In the genomic region with DNA sequence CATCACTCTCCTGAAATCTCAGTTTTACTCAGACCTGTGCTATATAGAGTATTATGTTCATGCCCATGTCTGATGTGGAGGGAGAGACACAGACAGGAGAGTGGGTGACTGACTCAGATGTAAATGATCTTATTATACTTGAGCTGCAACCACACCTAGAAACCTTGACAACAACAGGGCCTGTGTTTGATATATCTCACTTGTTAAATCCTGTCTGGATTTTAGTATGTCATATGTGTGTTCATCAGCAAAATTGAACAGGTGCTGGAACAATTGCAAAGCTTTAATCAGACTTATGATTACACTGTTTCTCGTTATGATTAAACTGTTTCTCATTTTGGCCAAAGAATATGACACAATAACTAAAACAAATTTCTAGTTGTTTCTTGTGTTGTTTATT, we compare ENCODE assay signal across 1 cellular context.
TF ChIP-seq lines count a peak whose summit lies in the region.

No MANE protein-coding gene starts in this region.

TF ChIP-seq in HCT116, 20 proteins besides CTCF, POLR2A, EP300 and RAD21 (continued from another document):
- TF ChIP-seq, protein P1, sequence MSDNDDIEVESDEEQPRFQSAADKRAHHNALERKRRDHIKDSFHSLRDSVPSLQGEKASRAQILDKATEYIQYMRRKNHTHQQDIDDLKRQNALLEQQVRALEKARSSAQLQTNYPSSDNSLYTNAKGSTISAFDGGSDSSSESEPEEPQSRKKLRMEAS (IDR thresholded peaks at IDR 0.05), result 0 out of 2 replicates have a peak, but pooled peaks have one; percentile 27
- TF ChIP-seq SP1 (IDR thresholded peaks at IDR 0.05; ENCODE audit: low read depth) (peak; percentile 60; the same call in 1 of the 2 replicates), ZNF274 (IDR thresholded peaks at IDR 0.05; ENCODE audit: low read depth, low read length) (no peak), ELF1 (IDR thresholded peaks at IDR 0.05; ENCODE audit: borderline replicate concordance, low read depth) (no peak), FOSL1 (IDR thresholded peaks at IDR 0.05; ENCODE audit: low read depth) (peak; percentile 50), YY1 (IDR thresholded peaks at IDR 0.05; ENCODE audit: extremely low read depth, insufficient replicate concordance, low read depth, low read length) (no peak), EGR1 (IDR thresholded peaks at IDR 0.05; ENCODE audit: low read depth) (no peak), ZFX (IDR thresholded peaks at IDR 0.05) (no peak), SIN3A (IDR thresholded peaks at IDR 0.05; ENCODE audit: low read depth) (no peak), POLR2AphosphoS5 (IDR thresholded peaks at IDR 0.05; ENCODE audit: low read depth, low read length) (no peak), JUND (IDR thresholded peaks at IDR 0.05) (peak; percentile 46)
- TF ChIP-seq, protein P2, sequence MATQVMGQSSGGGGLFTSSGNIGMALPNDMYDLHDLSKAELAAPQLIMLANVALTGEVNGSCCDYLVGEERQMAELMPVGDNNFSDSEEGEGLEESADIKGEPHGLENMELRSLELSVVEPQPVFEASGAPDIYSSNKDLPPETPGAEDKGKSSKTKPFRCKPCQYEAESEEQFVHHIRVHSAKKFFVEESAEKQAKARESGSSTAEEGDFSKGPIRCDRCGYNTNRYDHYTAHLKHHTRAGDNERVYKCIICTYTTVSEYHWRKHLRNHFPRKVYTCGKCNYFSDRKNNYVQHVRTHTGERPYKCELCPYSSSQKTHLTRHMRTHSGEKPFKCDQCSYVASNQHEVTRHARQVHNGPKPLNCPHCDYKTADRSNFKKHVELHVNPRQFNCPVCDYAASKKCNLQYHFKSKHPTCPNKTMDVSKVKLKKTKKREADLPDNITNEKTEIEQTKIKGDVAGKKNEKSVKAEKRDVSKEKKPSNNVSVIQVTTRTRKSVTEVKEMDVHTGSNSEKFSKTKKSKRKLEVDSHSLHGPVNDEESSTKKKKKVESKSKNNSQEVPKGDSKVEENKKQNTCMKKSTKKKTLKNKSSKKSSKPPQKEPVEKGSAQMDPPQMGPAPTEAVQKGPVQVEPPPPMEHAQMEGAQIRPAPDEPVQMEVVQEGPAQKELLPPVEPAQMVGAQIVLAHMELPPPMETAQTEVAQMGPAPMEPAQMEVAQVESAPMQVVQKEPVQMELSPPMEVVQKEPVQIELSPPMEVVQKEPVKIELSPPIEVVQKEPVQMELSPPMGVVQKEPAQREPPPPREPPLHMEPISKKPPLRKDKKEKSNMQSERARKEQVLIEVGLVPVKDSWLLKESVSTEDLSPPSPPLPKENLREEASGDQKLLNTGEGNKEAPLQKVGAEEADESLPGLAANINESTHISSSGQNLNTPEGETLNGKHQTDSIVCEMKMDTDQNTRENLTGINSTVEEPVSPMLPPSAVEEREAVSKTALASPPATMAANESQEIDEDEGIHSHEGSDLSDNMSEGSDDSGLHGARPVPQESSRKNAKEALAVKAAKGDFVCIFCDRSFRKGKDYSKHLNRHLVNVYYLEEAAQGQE (IDR thresholded peaks at IDR 0.05; ENCODE audit: low read depth), result no peak
- TF ChIP-seq, protein P3, sequence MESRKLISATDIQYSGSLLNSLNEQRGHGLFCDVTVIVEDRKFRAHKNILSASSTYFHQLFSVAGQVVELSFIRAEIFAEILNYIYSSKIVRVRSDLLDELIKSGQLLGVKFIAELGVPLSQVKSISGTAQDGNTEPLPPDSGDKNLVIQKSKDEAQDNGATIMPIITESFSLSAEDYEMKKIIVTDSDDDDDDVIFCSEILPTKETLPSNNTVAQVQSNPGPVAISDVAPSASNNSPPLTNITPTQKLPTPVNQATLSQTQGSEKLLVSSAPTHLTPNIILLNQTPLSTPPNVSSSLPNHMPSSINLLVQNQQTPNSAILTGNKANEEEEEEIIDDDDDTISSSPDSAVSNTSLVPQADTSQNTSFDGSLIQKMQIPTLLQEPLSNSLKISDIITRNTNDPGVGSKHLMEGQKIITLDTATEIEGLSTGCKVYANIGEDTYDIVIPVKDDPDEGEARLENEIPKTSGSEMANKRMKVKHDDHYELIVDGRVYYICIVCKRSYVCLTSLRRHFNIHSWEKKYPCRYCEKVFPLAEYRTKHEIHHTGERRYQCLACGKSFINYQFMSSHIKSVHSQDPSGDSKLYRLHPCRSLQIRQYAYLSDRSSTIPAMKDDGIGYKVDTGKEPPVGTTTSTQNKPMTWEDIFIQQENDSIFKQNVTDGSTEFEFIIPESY (IDR thresholded peaks at IDR 0.05; ENCODE audit: extremely low read depth, insufficient replicate concordance, low read length), result no peak
